ENCODE assay signal across 12 cellular contexts in the genomic region with DNA sequence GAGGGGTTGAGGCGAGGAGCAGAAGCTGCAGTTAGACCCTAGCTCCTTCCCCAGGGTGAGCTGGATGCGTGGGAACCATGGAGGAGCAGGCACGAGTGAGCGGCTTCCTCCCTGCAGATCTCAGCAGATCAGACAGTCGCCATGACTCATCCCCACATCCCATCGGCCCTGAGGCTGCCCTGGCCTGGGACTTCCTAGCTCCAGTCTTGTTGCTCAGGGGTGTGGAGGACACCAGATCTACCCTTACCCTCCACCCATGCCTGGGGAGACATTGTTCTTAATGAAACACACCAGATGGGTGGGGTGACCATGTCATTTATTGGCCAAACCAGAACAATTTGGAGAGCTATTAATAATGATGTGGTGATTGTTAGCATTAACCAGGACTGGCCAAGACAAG. TPM values are rescaled to one million over a fixed set of nuclear protein-coding genes. Genes with fewer than 3 reads are reported as not detected.
DNase-seq lines count a peak whose midpoint lies in the region; ATAC-seq, FAIRE-seq and TF ChIP-seq lines count a peak whose summit lies in the region.
"Had no signal": no experiment of that assay in that cellular context is flagged by ENCODE, and none has a peak within 500 bp of the region (broad histone marks: within the 10 kb centered on the region; RNA-seq: fewer than 3 reads in every experiment).

No MANE protein-coding gene starts in this region.

- no peak overlapping the region for H3K4me2 ChIP-seq in IMR-90 (ENCODE audit: low read depth, low read length)
- no peak overlapping the region for H3K4me2 ChIP-seq in K562 (ENCODE audit: insufficient read depth, low read length)
- no peak overlapping the region for H3K4me2 ChIP-seq in HepG2 (ENCODE audit: low read depth, low read length)
- H3K4me2 ChIP-seq: BLaER1 had no signal

- 0 out of 2 replicates have a peak overlapping the region, but pooled peaks have one; percentile 10 for H3K27ac ChIP-seq in IMR-90 (ENCODE audit: insufficient read depth, low read length)
- H3K27ac ChIP-seq in K562 (ENCODE audit: extremely low read depth, low read depth, low read length) = no peak overlapping the region
- H3K27ac ChIP-seq in HepG2 (ENCODE audit: extremely low read length, insufficient read depth, low read length) = no peak overlapping the region
- H3K27ac ChIP-seq: BLaER1 had no signal

- H2BK5ac ChIP-seq in IMR-90 (ENCODE audit: low read depth, low read length, poor library complexity, severe bottlenecking) = peak overlapping the region; percentile 68

- H3K56ac ChIP-seq in IMR-90 (ENCODE audit: extremely low read depth, insufficient read depth, low read length) = no peak overlapping the region

- intact Hi-C loops in IMR-90 (cut with micrococcal nuclease) (no loop called here), K562 (cut with micrococcal nuclease) (no loop called here), HepG2 (cut with micrococcal nuclease; ENCODE audit: unreplicated experiment) (no loop called here)

- H3K79me2 ChIP-seq in K562 (ENCODE audit: control insufficient read depth, insufficient read depth, low read length) (no peaks in the 10 kb centered on the region), HepG2 (ENCODE audit: insufficient read depth, low read length) (no peaks in the 10 kb centered on the region)

- no peaks in the 10 kb centered on the region for H3K79me1 ChIP-seq in IMR-90 (ENCODE audit: low read depth in 1 of 2, low read length in 2 of 2)

- no peaks in the 10 kb centered on the region for H3K9me3 Mint-ChIP-seq in activated naive CD8-positive, alpha-beta T cell treated with anti-CD3 and anti-CD28 coated beads for 36 hours
- no peaks in the 10 kb centered on the region for H3K9me3 Mint-ChIP-seq in activated T-cell treated with anti-CD3 and anti-CD28 coated beads, Interleukin-2, amount 50 U/mL, for 4 hours

- peak overlapping the region; percentile 86; the same call in 2 of the 3 replicates for H2BK15ac ChIP-seq in IMR-90 (ENCODE audit: low read depth, low read length)

- H3K36me3 ChIP-seq in IMR-90 (ENCODE audit: control insufficient read depth, insufficient read depth, low read length) (no peaks in the 10 kb centered on the region), K562 (ENCODE audit: control insufficient read depth, insufficient read depth, low read length) (no peaks in the 10 kb centered on the region), HepG2 (replicated peaks in 1 of 2; ENCODE audit: control insufficient read depth in 1 of 2, insufficient read depth in 2 of 2, low read length in 2 of 2) (no peaks in the 10 kb centered on the region)
- H3K36me3 ChIP-seq: BLaER1 had no signal

- peak overlapping the region; percentile 66 for H2BK20ac ChIP-seq in IMR-90 (ENCODE audit: low read depth, low read length)

- H3K27ac Mint-ChIP-seq in T-helper 17 cell = no peak overlapping the region
- H3K27ac Mint-ChIP-seq in activated naive CD8-positive, alpha-beta T cell treated with anti-CD3 and anti-CD28 coated beads for 36 hours = no peak overlapping the region

- peaks cover 5% of the 10 kb centered on the region for H3K4me1 Mint-ChIP-seq in T-helper 17 cell
- H3K4me1 Mint-ChIP-seq in activated naive CD8-positive, alpha-beta T cell treated with anti-CD3 and anti-CD28 coated beads for 36 hours = no peaks in the 10 kb centered on the region
- H3K4me1 Mint-ChIP-seq in activated T-cell treated with anti-CD3 and anti-CD28 coated beads, Interleukin-2, amount 50 U/mL, for 4 hours (ENCODE audit: low read depth) = no peaks in the 10 kb centered on the region

- H4K91ac ChIP-seq in IMR-90 (ENCODE audit: insufficient read depth, low read depth, low read length) = peak overlapping the region; percentile 62

- dilution Hi-C loops in IMR-90 (cut with HindIII; ENCODE audit: low sequenced_read_pairs, unreplicated experiment) = no loop called here

- peaks cover 21% of the 10 kb centered on the region for H3K27me3 Mint-ChIP-seq in T-helper 17 cell
- H3K27me3 Mint-ChIP-seq in activated naive CD8-positive, alpha-beta T cell treated with anti-CD3 and anti-CD28 coated beads for 36 hours = peaks cover 12% of the 10 kb centered on the region
- H3K27me3 Mint-ChIP-seq in activated T-cell treated with anti-CD3 and anti-CD28 coated beads, Interleukin-2, amount 50 U/mL, for 4 hours (ENCODE audit: low read depth) = no peaks in the 10 kb centered on the region

- peak overlapping the region; percentile 90 for H2AK5ac ChIP-seq in IMR-90 (ENCODE audit: low read depth, low read length)

- H3K9me1 ChIP-seq in IMR-90 (ENCODE audit: insufficient read depth, low read length) = peaks cover 31% of the 10 kb centered on the region
- H3K9me1 ChIP-seq in K562 (ENCODE audit: control insufficient read depth, insufficient read depth, low read length) = no peaks in the 10 kb centered on the region

- H4K5ac ChIP-seq in IMR-90 (ENCODE audit: low read depth, low read length) = peak overlapping the region; percentile 58; the same call in 1 of the 2 replicates

- 100% methylated on average over 1 of the region's 6 CpGs; no CpG with 5 or more reads in 1 of the 2 experiments for WGBS in IMR-90 (ENCODE audit: extremely low coverage in 2 of 2, insufficient read length in 1 of 2), 2 experiments
- 5% methylated on average over 6 of the region's 6 CpGs for WGBS in K562 (ENCODE audit: insufficient coverage, low coverage, missing lambda C conversion rate)
- 33% methylated on average over 2 of the region's 6 CpGs for WGBS in HepG2 (ENCODE audit: low lambda C conversion rate)

- peak overlapping the region; percentile 92 for H2AK9ac ChIP-seq in IMR-90 (replicated peaks; ENCODE audit: low read depth, low read length, poor library complexity)

- BruUV-seq in IMR-90 (replicated peaks; lab: Mats Ljungman, UMichigan) = no TSS peak
- BruUV-seq in K562 (replicated peaks; lab: Mats Ljungman, UMichigan) = no TSS peak
- no TSS peak for BruUV-seq in HepG2 (replicated peaks; lab: Mats Ljungman, UMichigan)

- DNase-seq in ACHN (peak; percentile 19), IMR-90 (peak; percentile 93), K562 (ENCODE audit: extremely low read depth in 1 of 4, low spot score in 3 of 4) (peak in 3 of 4 experiments; percentile 27 to 39 (median 37)), HepG2 (ENCODE audit: low spot score) (no peak), T-helper 17 cell (no peak), NCI-H510A treated with DMSO at 0.1 percent for 48 hours (lab: John Stamatoyannopoulos, UW) (no peak)
- no peak for DNase-seq in activated naive CD8-positive, alpha-beta T cell treated with anti-CD3 and anti-CD28 coated beads for 36 hours
- DNase-seq in activated T-cell treated with anti-CD3 and anti-CD28 coated beads, Interleukin-2, amount 50 U/mL, for 4 hours = no peak
- DNase-seq: activated naive CD4-positive, alpha-beta T cell treated with Interleukin-2 at 50 U/mL for 16 hours; NCI-H774 had no signal

- H3K4me3 Mint-ChIP-seq in T-helper 17 cell = no peak overlapping the region
- H3K4me3 Mint-ChIP-seq in activated naive CD8-positive, alpha-beta T cell treated with anti-CD3 and anti-CD28 coated beads for 36 hours = no peak overlapping the region
- no peak overlapping the region for H3K4me3 Mint-ChIP-seq in activated T-cell treated with anti-CD3 and anti-CD28 coated beads, Interleukin-2, amount 50 U/mL, for 4 hours

- TF ChIP-seq EP300 in K562 (IDR thresholded peaks at IDR 0.05; ENCODE audit: low read length) = no peak
- no peak for TF ChIP-seq EP300 in HepG2 (IDR thresholded peaks at IDR 0.05; ENCODE audit: low read depth in 2 of 2, low read length in 2 of 2)
- no peak for TF ChIP-seq EP300 in HepG2 (CRISPR knock-in tag; IDR thresholded peaks at IDR 0.05; ENCODE audit: borderline replicate concordance)

- no peak overlapping the region for H3K23ac ChIP-seq in IMR-90 (ENCODE audit: low read depth, low read length)

- in situ Hi-C loops in ACHN (cut with HindIII; ENCODE audit: low pct_ligation_motif_present, low pct_unique_long_range_greater_than_20kb, low sequenced_read_pairs) (no loop called here), IMR-90 (cut with MboI; ENCODE audit: low sequenced_read_pairs) (no loop called here), K562 (cut with MboI) (no loop called here), HepG2 (cut with HindIII; ENCODE audit: extremely low pct_ligation_motif_present, low pct_unique_long_range_greater_than_20kb) (loop anchor here (25.0 kb wide), 1 partner anchor 639 kb away; no protein-coding TSS in a partner anchor)

- H2AFZ ChIP-seq in IMR-90 (replicated peaks; ENCODE audit: low read length, poor library complexity) (peak overlapping the region; percentile 69), K562 (ENCODE audit: low read depth, low read length) (no peak overlapping the region), HepG2 (ENCODE audit: low read length) (no peak overlapping the region)

- peak overlapping the region; percentile 73 for H3K14ac ChIP-seq in IMR-90 (replicated peaks; ENCODE audit: low read depth, low read length)

- TF ChIP-seq POLR2A in IMR-90 (IDR thresholded peaks at IDR 0.05; ENCODE audit: low read depth, low read length) (no peak), K562 (conservative IDR thresholded peaks at IDR 0.05) (no peak), HepG2 (IDR thresholded peaks at IDR 0.05; ENCODE audit: insufficient read depth in 1 of 2, low read depth in 2 of 2, low read length in 2 of 2) (no peak)

- H3K36me3 Mint-ChIP-seq in T-helper 17 cell (ENCODE audit: low read depth) = no peaks in the 10 kb centered on the region
- no peaks in the 10 kb centered on the region for H3K36me3 Mint-ChIP-seq in activated naive CD8-positive, alpha-beta T cell treated with anti-CD3 and anti-CD28 coated beads for 36 hours
- no peaks in the 10 kb centered on the region for H3K36me3 Mint-ChIP-seq in activated T-cell treated with anti-CD3 and anti-CD28 coated beads, Interleukin-2, amount 50 U/mL, for 4 hours (ENCODE audit: insufficient read depth)

- H3K4me1 ChIP-seq in IMR-90 (ENCODE audit: control insufficient read depth, insufficient read depth, low read length) (peaks cover 27% of the 10 kb centered on the region), K562 (replicated peaks in 1 of 2; ENCODE audit: control insufficient read depth in 2 of 2, insufficient read depth in 2 of 2, low read length in 2 of 2) (peaks cover 8 to 12% of the 10 kb centered on the region in 2 experiments), HepG2 (ENCODE audit: insufficient read depth, low read length) (peaks cover 9% of the 10 kb centered on the region)

- H2BK120ac ChIP-seq in IMR-90 (ENCODE audit: low read depth, low read length) = peak overlapping the region; percentile 76

- H3K9me3 ChIP-seq in IMR-90 (ENCODE audit: control insufficient read depth, insufficient read depth, low read length) (no peaks in the 10 kb centered on the region), K562 (replicated peaks; ENCODE audit: control insufficient read depth, insufficient read depth, low read depth, low read length) (no peaks in the 10 kb centered on the region; the same call in 1 of the 2 replicates), HepG2 (ENCODE audit: low read length) (no peaks in the 10 kb centered on the region), T-helper 17 cell (ENCODE audit: control insufficient read depth, low read length, poor library complexity, severe bottlenecking) (no peaks in the 10 kb centered on the region)
- H3K9me3 ChIP-seq: BLaER1 had no signal

- H3K4me3 ChIP-seq in IMR-90 (ENCODE audit: insufficient read depth, low read depth, low read length) (no peak overlapping the region), K562 (no peak overlapping the region), HepG2 (replicated peaks in 1 of 3; ENCODE audit: insufficient read depth in 1 of 3, low read depth in 2 of 3, low read length in 3 of 3) (no peak overlapping the region)
- H3K4me3 ChIP-seq: BLaER1 had no signal

- H4K8ac ChIP-seq in IMR-90 (ENCODE audit: low read depth in 2 of 2, low read length in 2 of 2) = peak overlapping the region in 1 of 2 experiments; percentile 84; a peak in 2 of 4 replicates

- ATAC-seq in IMR-90 (ENCODE audit: low read depth) (peak; percentile 63), K562 (peak; percentile 62), HepG2 (peak; percentile 32), T-helper 17 cell (no peak)
- ATAC-seq in activated T-cell treated with anti-CD3 and anti-CD28 coated beads, Interleukin-2, amount 50 U/mL, for 4 hours = no peak
- ATAC-seq: left lobe of liver had no signal

- peak overlapping the region; percentile 61 for H3K4ac ChIP-seq in IMR-90 (ENCODE audit: low read depth, low read length)

- POLR2A ChIA-PET in IMR-90 (lab: Charles Lee; ENCODE audit: unreplicated experiment) = no interaction called here
- POLR2A ChIA-PET in K562 (lab: Yijun Ruan, JAX) = interaction anchor here (0.7 to 1.2 kb wide), 2 partner anchors 14 to 70 kb away, joined by 3 read pairs; no protein-coding TSS in a partner anchor
- POLR2A ChIA-PET in HepG2 (lab: Yijun Ruan, JAX) = interaction anchor here (1.4 kb wide), 1 partner anchor 57 kb away, joined by 3 read pairs; no protein-coding TSS in a partner anchor

- no peaks in the 10 kb centered on the region for H4K20me1 ChIP-seq in IMR-90 (ENCODE audit: insufficient read depth, low read length)
- H4K20me1 ChIP-seq in K562 (replicated peaks; ENCODE audit: control insufficient read depth, insufficient read depth, low read length) = peaks cover 3% of the 10 kb centered on the region; the same call in 1 of the 2 replicates
- no peaks in the 10 kb centered on the region for H4K20me1 ChIP-seq in HepG2 (ENCODE audit: insufficient read depth, low read length)
- H4K20me1 ChIP-seq: BLaER1 had no signal

- H3K27me3 ChIP-seq in IMR-90 (ENCODE audit: control insufficient read depth, insufficient read depth, low read length) = no peaks in the 10 kb centered on the region
- H3K27me3 ChIP-seq in K562 (ENCODE audit: control insufficient read depth in 2 of 2, insufficient read depth in 2 of 2, low read length in 2 of 2) = peaks cover 6 to 17% of the 10 kb centered on the region in 2 experiments; a peak in 4 of 5 replicates
- peaks cover 4 to 23% of the 10 kb centered on the region in 2 experiments; a peak in 4 of 5 replicates for H3K27me3 ChIP-seq in HepG2 (ENCODE audit: control insufficient read depth in 1 of 2, insufficient read depth in 2 of 2, low read length in 2 of 2)
- H3K27me3 ChIP-seq: BLaER1 had no signal

- TF ChIP-seq RAD21 in IMR-90 (IDR thresholded peaks at IDR 0.05; ENCODE audit: low read length) (no peak), K562 (CRISPR knock-in tag; conservative IDR thresholded peaks at IDR 0.05 in 1 of 2, IDR thresholded peaks at IDR 0.05 in 1 of 2) (no peak), HepG2 (CRISPR knock-in tag; IDR thresholded peaks at IDR 0.05) (no peak)

- H3K18ac ChIP-seq in IMR-90 (ENCODE audit: low read depth, low read length) = peak overlapping the region; percentile 44

- TF ChIP-seq CTCF in IMR-90 (conservative IDR thresholded peaks at IDR 0.05; ENCODE audit: low read depth, low read length) = no peak
- no peak for TF ChIP-seq CTCF in K562 (IDR thresholded peaks at IDR 0.05 in 2 of 3, conservative IDR thresholded peaks at IDR 0.05 in 1 of 3; ENCODE audit: insufficient read depth in 2 of 3, low read depth in 1 of 3, low read length in 3 of 3)
- no peak for TF ChIP-seq CTCF in HepG2 (CRISPR knock-in tag; IDR thresholded peaks at IDR 0.05)

- FAIRE-seq in K562 (lab: Jason Lieb, UNC) = peak; percentile 75
- FAIRE-seq in HepG2 (lab: Jason Lieb, UNC) = no peak

- H3K9ac ChIP-seq in IMR-90 (ENCODE audit: low read depth, low read length) (no peak overlapping the region), K562 (ENCODE audit: insufficient read depth in 1 of 2, low read depth in 2 of 2, low read length in 2 of 2) (no peak overlapping the region), HepG2 (ENCODE audit: insufficient read depth, low read depth, low read length) (no peak overlapping the region)
- H3K9ac ChIP-seq: BLaER1 had no signal

- CTCF ChIA-PET in IMR-90 (lab: Yijun Ruan, JAX) = no interaction called here
- CTCF ChIA-PET in K562 (lab: Yijun Ruan, JAX; ENCODE audit: low intra/inter-chr PET ratio) = no interaction called here
- CTCF ChIA-PET in HepG2 (lab: Yijun Ruan, JAX; ENCODE audit: low intra/inter-chr PET ratio, low total read pairs) = no interaction called here

RNA-seq across cellular contexts. Expression of a gene that starts 36.3 kb away (rescaled TPM):
- total RNA-seq in IMR-90 (2012; rRNA removed) (237 and 268 TPM in 2 replicates), K562 (2014; rRNA removed) (48.3 and 61.2 TPM in 2 replicates), K562 (2014; rRNA removed; fragmentation: Illumina TruSeq; extraction: Trizol) (17.4 and 22.0 TPM in 2 replicates), K562 (2015; rRNA removed; fragmentation: Illumina TruSeq; extraction: Trizol) (20.4 and 21.0 TPM in 2 replicates), K562 (2021) (78.5 and 82.3 TPM in 2 replicates), HepG2 (2016; rRNA removed; fragmentation: Illumina TruSeq; extraction: Trizol) (4.2 and 4.5 TPM in 2 replicates), T-helper 17 cell (under 1 TPM; 0.37 to 0.76 TPM)
- polyA plus RNA-seq in IMR-90 (2012; rRNA removed) (239 and 292 TPM in 2 replicates), K562 (2011; rRNA removed) (35.3 and 37.6 TPM in 2 replicates), K562 (2014; fragmentation: Illumina TruSeq; extraction: Trizol) (55.1 and 56.7 TPM in 2 replicates), K562 (2014; fragmentation: Nextera tagmentation; extraction: Ambion mirVana) (1 to 10 TPM; 5.5 TPM), K562 (2014; rRNA removed) (43.9 and 48.0 TPM in 2 replicates), HepG2 (2011; rRNA removed) (46.4 and 52.3 TPM in 2 replicates)
- 370 and 502 TPM in 2 replicates for polyA plus RNA-seq in IMR-90 (2012; cell fraction: cytosol; rRNA removed)
- 218 and 328 TPM in 2 replicates for polyA plus RNA-seq in IMR-90 (2012; cell fraction: nucleus; rRNA removed; ENCODE audit: low replicate concordance)
- 34.9 and 72.8 TPM in 2 replicates for total RNA-seq in K562 (2011; cell fraction: chromatin; rRNA removed; ENCODE audit: low replicate concordance)
- total RNA-seq in K562 (2011; cell fraction: nucleolus; rRNA removed) = 45.9 and 47.5 TPM in 2 replicates
- 36.4 and 37.1 TPM in 2 replicates for total RNA-seq in K562 (2011; cell fraction: nucleoplasm; rRNA removed)
- 31.6 and 76.0 TPM in 2 replicates for polyA plus RNA-seq in K562 (2011; cell fraction: cytosol; rRNA removed)
- 26.4 and 54.7 TPM in 2 replicates for polyA plus RNA-seq in K562 (2011; cell fraction: nucleus; rRNA removed)
- polyA plus RNA-seq in K562 (2012) = 47.9 and 85.2 TPM in 2 replicates
- 21.4 and 54.6 TPM in 2 replicates for polyA minus RNA-seq in K562 (2011; rRNA and poly(A)+ RNA removed)
- 46.4 and 51.2 TPM in 2 replicates for polyA minus RNA-seq in K562 (2011; cell fraction: cytosol; rRNA and poly(A)+ RNA removed)
- 18.8 and 21.4 TPM in 2 replicates for polyA minus RNA-seq in K562 (2011; cell fraction: nucleus; rRNA and poly(A)+ RNA removed)
- total RNA-seq in HepG2 (2016; cell fraction: cytosol; rRNA removed; fragmentation: Illumina TruSeq; extraction: Trizol; ENCODE audit: low read depth) = 0.61 and 0.88 TPM in 2 replicates
- total RNA-seq in HepG2 (2016; cell fraction: insoluble cytoplasmic fraction; rRNA removed; fragmentation: Illumina TruSeq; extraction: Trizol) = 3.3 and 4.3 TPM in 2 replicates
- total RNA-seq in HepG2 (2016; cell fraction: membrane; rRNA removed; fragmentation: Illumina TruSeq; extraction: Trizol) = 2.1 and 2.3 TPM in 2 replicates
- total RNA-seq in HepG2 (2016; cell fraction: nucleus; rRNA removed; fragmentation: Illumina TruSeq; extraction: Trizol) = 4.3 and 4.5 TPM in 2 replicates
- polyA plus RNA-seq in HepG2 (2011; cell fraction: cytosol; rRNA removed) = 39.7 and 45.8 TPM in 2 replicates
- polyA plus RNA-seq in HepG2 (2011; cell fraction: nucleus; rRNA removed) = 48.4 and 54.8 TPM in 2 replicates
- 14.4 and 32.4 TPM in 2 replicates for polyA plus RNA-seq in HepG2 (2012)
- 1.5 and 1.8 TPM in 2 replicates for polyA plus RNA-seq in HepG2 (2016; cell fraction: cytosol; fragmentation: Illumina TruSeq; extraction: Trizol; ENCODE audit: low read depth)
- 5.3 and 7.5 TPM in 2 replicates for polyA plus RNA-seq in HepG2 (2016; cell fraction: insoluble cytoplasmic fraction; fragmentation: Illumina TruSeq; extraction: Trizol; ENCODE audit: low read depth)
- polyA plus RNA-seq in HepG2 (2016; cell fraction: membrane; fragmentation: Illumina TruSeq; extraction: Trizol; ENCODE audit: low read depth) = 2.5 TPM in 2 replicates
- polyA plus RNA-seq in HepG2 (2016; cell fraction: nucleus; fragmentation: Illumina TruSeq; extraction: Trizol; ENCODE audit: insufficient read depth, low read depth) = 7.7 and 9.8 TPM in 2 replicates
- polyA minus RNA-seq in HepG2 (2011; rRNA and poly(A)+ RNA removed; ENCODE audit: low replicate concordance) = 39.1 and 112 TPM in 2 replicates
- polyA minus RNA-seq in HepG2 (2011; cell fraction: cytosol; rRNA and poly(A)+ RNA removed) = 43.5 and 48.8 TPM in 2 replicates
- 26.7 and 32.2 TPM in 2 replicates for polyA minus RNA-seq in HepG2 (2011; cell fraction: nucleus; rRNA and poly(A)+ RNA removed)
- total RNA-seq in activated naive CD8-positive, alpha-beta T cell treated with anti-CD3 and anti-CD28 coated beads for 36 hours = not detected
- under 1 TPM; 0.52 to 0.71 (median 0.63) TPM for total RNA-seq in activated T-cell treated with anti-CD3 and anti-CD28 coated beads, Interleukin-2, amount 50 U/mL, for 4 hours

RNA-seq across cellular contexts. Expression of a gene that starts 59.2 kb away (rescaled TPM):
- total RNA-seq in IMR-90 (2012; rRNA removed) (2.2 and 2.5 TPM in 2 replicates), K562 (2014; rRNA removed) (not detected in 2 replicates), K562 (2014; rRNA removed; fragmentation: Illumina TruSeq; extraction: Trizol) (not detected in 2 replicates), K562 (2015; rRNA removed; fragmentation: Illumina TruSeq; extraction: Trizol) (not detected in 2 replicates), K562 (2021) (not detected in 2 replicates), HepG2 (2016; rRNA removed; fragmentation: Illumina TruSeq; extraction: Trizol) (0.04 and 0.07 TPM in 2 replicates), T-helper 17 cell (not detected)
- polyA plus RNA-seq in IMR-90 (2012; rRNA removed) (4.7 and 5.1 TPM in 2 replicates), K562 (2011; rRNA removed) (not detected in 2 replicates), K562 (2014; fragmentation: Illumina TruSeq; extraction: Trizol) (not detected in 2 replicates), K562 (2014; fragmentation: Nextera tagmentation; extraction: Ambion mirVana) (not detected), K562 (2014; rRNA removed) (0.12 TPM in 1 of 2 replicates, not detected in the other), HepG2 (2011; rRNA removed) (not detected in 2 replicates)
- 1.7 and 2.4 TPM in 2 replicates for polyA plus RNA-seq in IMR-90 (2012; cell fraction: cytosol; rRNA removed)
- 18.1 and 26.1 TPM in 2 replicates for polyA plus RNA-seq in IMR-90 (2012; cell fraction: nucleus; rRNA removed; ENCODE audit: low replicate concordance)
- total RNA-seq in K562 (2011; cell fraction: chromatin; rRNA removed; ENCODE audit: low replicate concordance) = not detected in 2 replicates
- not detected in 2 replicates for total RNA-seq in K562 (2011; cell fraction: nucleolus; rRNA removed)
- not detected in 2 replicates for total RNA-seq in K562 (2011; cell fraction: nucleoplasm; rRNA removed)
- polyA plus RNA-seq in K562 (2011; cell fraction: cytosol; rRNA removed) = not detected in 2 replicates
- not detected in 2 replicates for polyA plus RNA-seq in K562 (2011; cell fraction: nucleus; rRNA removed)
- polyA plus RNA-seq in K562 (2012) = 0.11 TPM in 1 of 2 replicates, not detected in the other
- polyA minus RNA-seq in K562 (2011; rRNA and poly(A)+ RNA removed) = not detected in 2 replicates
- polyA minus RNA-seq in K562 (2011; cell fraction: cytosol; rRNA and poly(A)+ RNA removed) = not detected in 2 replicates
- not detected in 2 replicates for polyA minus RNA-seq in K562 (2011; cell fraction: nucleus; rRNA and poly(A)+ RNA removed)
- total RNA-seq in HepG2 (2016; cell fraction: cytosol; rRNA removed; fragmentation: Illumina TruSeq; extraction: Trizol; ENCODE audit: low read depth) = not detected in 2 replicates
- not detected in 2 replicates for total RNA-seq in HepG2 (2016; cell fraction: insoluble cytoplasmic fraction; rRNA removed; fragmentation: Illumina TruSeq; extraction: Trizol)
- not detected in 2 replicates for total RNA-seq in HepG2 (2016; cell fraction: membrane; rRNA removed; fragmentation: Illumina TruSeq; extraction: Trizol)
- not detected in 2 replicates for total RNA-seq in HepG2 (2016; cell fraction: nucleus; rRNA removed; fragmentation: Illumina TruSeq; extraction: Trizol)
- not detected in 2 replicates for polyA plus RNA-seq in HepG2 (2011; cell fraction: cytosol; rRNA removed)
- polyA plus RNA-seq in HepG2 (2011; cell fraction: nucleus; rRNA removed) = not detected in 2 replicates
- polyA plus RNA-seq in HepG2 (2012) = not detected in 2 replicates
- not detected in 2 replicates for polyA plus RNA-seq in HepG2 (2016; cell fraction: cytosol; fragmentation: Illumina TruSeq; extraction: Trizol; ENCODE audit: low read depth)
- not detected in 2 replicates for polyA plus RNA-seq in HepG2 (2016; cell fraction: insoluble cytoplasmic fraction; fragmentation: Illumina TruSeq; extraction: Trizol; ENCODE audit: low read depth)
- not detected in 2 replicates for polyA plus RNA-seq in HepG2 (2016; cell fraction: membrane; fragmentation: Illumina TruSeq; extraction: Trizol; ENCODE audit: low read depth)
- polyA plus RNA-seq in HepG2 (2016; cell fraction: nucleus; fragmentation: Illumina TruSeq; extraction: Trizol; ENCODE audit: insufficient read depth, low read depth) = not detected in 2 replicates
- 0.02 TPM in 1 of 2 replicates, not detected in the other for polyA minus RNA-seq in HepG2 (2011; rRNA and poly(A)+ RNA removed; ENCODE audit: low replicate concordance)
- not detected in 2 replicates for polyA minus RNA-seq in HepG2 (2011; cell fraction: cytosol; rRNA and poly(A)+ RNA removed)
- polyA minus RNA-seq in HepG2 (2011; cell fraction: nucleus; rRNA and poly(A)+ RNA removed) = not detected in 2 replicates
- not detected for total RNA-seq in activated naive CD8-positive, alpha-beta T cell treated with anti-CD3 and anti-CD28 coated beads for 36 hours
- total RNA-seq in activated T-cell treated with anti-CD3 and anti-CD28 coated beads, Interleukin-2, amount 50 U/mL, for 4 hours = not detected

Comparison
In these comparisons a context has a peak if more than half of its experiments do, and no peak if none do; other contexts are left out.
1. DNase-seq: peak in ACHN (single experiment), IMR-90 (single experiment) and K562 (3 of 4); none in HepG2 (single experiment), T-helper 17 cell (0 of 3), activated naive CD8-positive, alpha-beta T cell treated with anti-CD3 and anti-CD28 coated beads for 36 hours (single experiment), activated T-cell treated with anti-CD3 and anti-CD28 coated beads, Interleukin-2, amount 50 U/mL, for 4 hours (single experiment) and NCI-H510A treated with DMSO at 0.1 percent for 48 hours (single experiment).
2. ATAC-seq: peak in IMR-90 (single experiment), K562 (single experiment) and HepG2 (single experiment); none in T-helper 17 cell (single experiment) and activated T-cell treated with anti-CD3 and anti-CD28 coated beads, Interleukin-2, amount 50 U/mL, for 4 hours (0 of 2).